ENCODE assay signal across 8 cellular contexts in the genomic region with DNA sequence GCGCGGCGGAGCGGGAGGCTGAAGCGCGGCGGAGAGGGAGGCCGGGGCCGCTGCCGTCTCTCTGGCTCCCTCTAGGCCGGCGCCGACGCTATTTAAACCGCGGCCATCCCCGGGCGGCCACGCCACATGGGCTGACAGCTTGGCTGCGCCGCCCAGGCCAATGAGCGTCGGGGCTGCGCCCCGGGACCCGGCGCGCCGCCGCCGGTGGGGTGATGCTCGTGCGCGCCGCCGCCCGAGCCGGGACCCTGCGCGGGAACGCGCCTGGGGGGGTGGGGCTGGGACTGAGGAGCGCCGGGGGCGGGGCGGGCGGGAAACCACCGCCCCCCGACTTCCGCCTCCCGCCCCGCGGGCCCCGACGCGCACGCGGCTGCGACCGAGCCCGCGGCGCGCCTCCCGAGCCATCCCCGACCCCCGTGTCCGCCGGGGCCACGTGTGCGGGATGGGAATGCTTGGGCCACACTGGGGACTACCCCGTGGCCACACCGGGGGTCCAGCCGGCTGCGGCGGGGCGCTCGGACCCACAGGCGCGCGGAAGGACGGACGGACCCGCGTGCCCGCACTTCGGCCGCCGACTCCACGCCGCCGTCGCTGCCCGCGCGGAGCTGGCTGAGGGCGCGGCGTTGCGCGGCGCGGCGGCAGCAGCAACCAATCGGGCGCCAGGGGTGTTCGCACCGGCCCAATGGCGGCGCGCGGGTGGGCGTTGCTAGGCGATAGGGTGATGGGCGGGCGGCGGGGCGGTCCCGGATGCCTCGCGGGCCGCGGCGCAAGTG. TPM values are rescaled to one million over a fixed set of nuclear protein-coding genes. Genes with fewer than 3 reads are reported as not detected.
DNase-seq lines count a peak whose midpoint lies in the region; ATAC-seq and TF ChIP-seq lines count a peak whose summit lies in the region.

A gene (minus strand): TSS at position 68 of the 770 bp plus-strand sequence. CDS start 1,791 bp downstream, outside the sequence.

- WGBS in esophagus, 2 donors = 1% methylated on average over 58 to 124 of the region's 124 CpGs

- ATAC-seq in GM21576 (IDR thresholded peaks at IDR 0.05; ENCODE audit: unreplicated experiment) = peak; percentile 59

- peak within 1 kb of the TSS; percentile 75 to 84 for H3K4me3 ChIP-seq in esophagus (ENCODE audit: low read depth in 1 of 2, low read length in 2 of 2)
- H3K4me3 ChIP-seq in muscle layer of duodenum (ENCODE audit: low read depth in 1 of 2, low read length in 2 of 2) = peak within 1 kb of the TSS; percentile 42 to 69

- TF ChIP-seq EP300 in Ishikawa (IDR thresholded peaks at IDR 0.05; ENCODE audit: borderline replicate concordance) = no peak

- DNase-seq in DMS153 treated with DMSO at 0.1 percent for 48 hours (lab: John Stamatoyannopoulos, UW; ENCODE audit: unreplicated experiment) (peak; percentile 77), OCI-M2 (lab: John Stamatoyannopoulos, UW; ENCODE audit: unreplicated experiment) (peak; percentile 57), activated T-cell treated with anti-CD3 and anti-CD28 coated beads for 48 hours (ENCODE audit: low read depth) (peak; percentile 97)
- DNase-seq in stimulated activated CD8-positive, alpha-beta memory T cell treated with anti-CD3 and anti-CD28 coated beads, Interleukin-7, amount 100 ng/mL, for 4 hours (ENCODE audit: low read depth in 2 of 2) = peak; percentile 81 to 92

- peaks cover 8 to 43% of the 10 kb centered on the region in 2 donors for H3K4me1 ChIP-seq in esophagus (ENCODE audit: control insufficient read depth in 2 of 2, insufficient read depth in 2 of 2, low read length in 1 of 2)
- H3K4me1 ChIP-seq in muscle layer of duodenum (ENCODE audit: control insufficient read depth in 1 of 2, insufficient read depth in 2 of 2, low read length in 2 of 2) = peaks cover 5 to 36% of the 10 kb centered on the region in 2 donors

- H3K27me3 ChIP-seq in esophagus (ENCODE audit: control insufficient read depth in 1 of 2, insufficient read depth in 2 of 2, low read length in 2 of 2) = no peaks in the 10 kb centered on the region
- no peaks in the 10 kb centered on the region for H3K27me3 ChIP-seq in muscle layer of duodenum (ENCODE audit: low read depth, low read length)

- no peak for TF ChIP-seq RAD21 in Ishikawa (IDR thresholded peaks at IDR 0.05; ENCODE audit: low read depth)

- H3K36me3 ChIP-seq in esophagus (ENCODE audit: control insufficient read depth in 2 of 2, insufficient read depth in 2 of 2, low read length in 1 of 2) (peaks cover 4 to 27% of the 10 kb centered on the region in 2 donors), muscle layer of duodenum (ENCODE audit: control insufficient read depth in 1 of 2, insufficient read depth in 2 of 2, low read length in 2 of 2) (peaks cover 1 to 23% of the 10 kb centered on the region in 2 donors)

- H3K9me3 ChIP-seq in esophagus (ENCODE audit: control insufficient read depth in 2 of 2, insufficient read depth in 1 of 2, low read depth in 1 of 2, low read length in 1 of 2) (no peaks in the 10 kb centered on the region), muscle layer of duodenum (ENCODE audit: control insufficient read depth in 1 of 2, low read length in 2 of 2) (no peaks in the 10 kb centered on the region)

- H3K27ac ChIP-seq in esophagus (ENCODE audit: low read depth in 2 of 2, low read length in 1 of 2) (peak within 1 kb of the TSS; percentile 95 to 98), muscle layer of duodenum (ENCODE audit: low read length) (no peak within 1 kb of the TSS)

TF ChIP-seq in Ishikawa, 13 proteins besides CTCF, POLR2A, EP300 and RAD21:
- TF ChIP-seq ZBTB7A (IDR thresholded peaks at IDR 0.05; ENCODE audit: low read depth) = no peak; the same call in 1 of the 2 replicates
- TF ChIP-seq, protein P1, sequence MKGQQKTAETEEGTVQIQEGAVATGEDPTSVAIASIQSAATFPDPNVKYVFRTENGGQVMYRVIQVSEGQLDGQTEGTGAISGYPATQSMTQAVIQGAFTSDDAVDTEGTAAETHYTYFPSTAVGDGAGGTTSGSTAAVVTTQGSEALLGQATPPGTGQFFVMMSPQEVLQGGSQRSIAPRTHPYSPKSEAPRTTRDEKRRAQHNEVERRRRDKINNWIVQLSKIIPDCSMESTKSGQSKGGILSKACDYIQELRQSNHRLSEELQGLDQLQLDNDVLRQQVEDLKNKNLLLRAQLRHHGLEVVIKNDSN (IDR thresholded peaks at IDR 0.05) = peak; percentile 31
- 0 out of 2 replicates have a peak, but pooled peaks have one; percentile 19 for TF ChIP-seq TCF12 (IDR thresholded peaks at IDR 0.05; ENCODE audit: low read depth)
- no peak; the same call in 1 of the 2 replicates for TF ChIP-seq CREB1 (IDR thresholded peaks at IDR 0.05; ENCODE audit: low read depth)
- TF ChIP-seq, protein P2, sequence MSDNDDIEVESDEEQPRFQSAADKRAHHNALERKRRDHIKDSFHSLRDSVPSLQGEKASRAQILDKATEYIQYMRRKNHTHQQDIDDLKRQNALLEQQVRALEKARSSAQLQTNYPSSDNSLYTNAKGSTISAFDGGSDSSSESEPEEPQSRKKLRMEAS (IDR thresholded peaks at IDR 0.05) = peak; percentile 74; the same call in 1 of the 2 replicates
- TF ChIP-seq YY1 (IDR thresholded peaks at IDR 0.05; ENCODE audit: low read depth) = peak; percentile 79
- TF ChIP-seq FOXM1 (IDR thresholded peaks at IDR 0.05; ENCODE audit: borderline replicate concordance, low read depth) = no peak
- TF ChIP-seq CEBPB (IDR thresholded peaks at IDR 0.05) = no peak
- peak; percentile 89 for TF ChIP-seq TAF1 (IDR thresholded peaks at IDR 0.05; ENCODE audit: low read depth)
TF ChIP-seq in Ishikawa: peak in this region for 5.

RNA-seq across cellular contexts. Expression of the gene that starts here (rescaled TPM):
- polyA plus RNA-seq in esophagus = 10 to 100 TPM; 92.2 to 95.9 TPM
